1 cellular context compared by ENCODE assay signal in the genomic region with DNA sequence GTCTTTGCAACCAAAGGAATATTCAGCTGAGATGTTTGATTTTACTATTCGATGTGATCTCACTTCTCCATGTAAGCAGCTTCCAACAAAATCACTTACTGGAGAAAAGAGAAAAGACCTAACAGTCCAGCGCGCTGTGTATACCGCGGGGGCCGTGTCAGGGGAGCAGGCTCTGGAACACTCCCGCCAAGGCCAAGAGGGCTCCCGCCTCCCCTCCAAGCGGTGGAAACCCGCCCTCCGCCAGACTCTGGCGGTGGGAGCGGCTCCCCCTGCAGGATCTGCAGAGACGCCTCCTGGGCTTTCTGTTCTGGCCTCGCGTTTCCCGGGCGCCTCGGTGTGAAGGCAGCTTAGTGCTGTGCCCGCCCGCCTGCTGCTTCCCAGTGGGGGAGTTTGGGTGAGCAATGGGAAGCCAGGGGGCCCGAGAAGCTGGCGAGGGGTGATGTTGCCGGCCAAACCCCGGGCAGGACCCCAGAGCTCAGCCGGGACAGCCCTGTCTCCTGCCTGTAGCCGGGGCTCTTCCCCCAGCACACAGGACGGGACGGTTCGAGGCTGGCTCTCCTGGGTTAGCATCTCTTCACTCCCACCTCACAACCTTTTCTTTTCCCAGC.
TF ChIP-seq lines count a peak whose summit lies in the region.

No MANE protein-coding gene starts in this region.

TF ChIP-seq in HepG2, 621 proteins besides CTCF, POLR2A, EP300 and RAD21 (continued from another document and continues in another):
- TF ChIP-seq, protein P1, sequence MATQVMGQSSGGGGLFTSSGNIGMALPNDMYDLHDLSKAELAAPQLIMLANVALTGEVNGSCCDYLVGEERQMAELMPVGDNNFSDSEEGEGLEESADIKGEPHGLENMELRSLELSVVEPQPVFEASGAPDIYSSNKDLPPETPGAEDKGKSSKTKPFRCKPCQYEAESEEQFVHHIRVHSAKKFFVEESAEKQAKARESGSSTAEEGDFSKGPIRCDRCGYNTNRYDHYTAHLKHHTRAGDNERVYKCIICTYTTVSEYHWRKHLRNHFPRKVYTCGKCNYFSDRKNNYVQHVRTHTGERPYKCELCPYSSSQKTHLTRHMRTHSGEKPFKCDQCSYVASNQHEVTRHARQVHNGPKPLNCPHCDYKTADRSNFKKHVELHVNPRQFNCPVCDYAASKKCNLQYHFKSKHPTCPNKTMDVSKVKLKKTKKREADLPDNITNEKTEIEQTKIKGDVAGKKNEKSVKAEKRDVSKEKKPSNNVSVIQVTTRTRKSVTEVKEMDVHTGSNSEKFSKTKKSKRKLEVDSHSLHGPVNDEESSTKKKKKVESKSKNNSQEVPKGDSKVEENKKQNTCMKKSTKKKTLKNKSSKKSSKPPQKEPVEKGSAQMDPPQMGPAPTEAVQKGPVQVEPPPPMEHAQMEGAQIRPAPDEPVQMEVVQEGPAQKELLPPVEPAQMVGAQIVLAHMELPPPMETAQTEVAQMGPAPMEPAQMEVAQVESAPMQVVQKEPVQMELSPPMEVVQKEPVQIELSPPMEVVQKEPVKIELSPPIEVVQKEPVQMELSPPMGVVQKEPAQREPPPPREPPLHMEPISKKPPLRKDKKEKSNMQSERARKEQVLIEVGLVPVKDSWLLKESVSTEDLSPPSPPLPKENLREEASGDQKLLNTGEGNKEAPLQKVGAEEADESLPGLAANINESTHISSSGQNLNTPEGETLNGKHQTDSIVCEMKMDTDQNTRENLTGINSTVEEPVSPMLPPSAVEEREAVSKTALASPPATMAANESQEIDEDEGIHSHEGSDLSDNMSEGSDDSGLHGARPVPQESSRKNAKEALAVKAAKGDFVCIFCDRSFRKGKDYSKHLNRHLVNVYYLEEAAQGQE (IDR thresholded peaks at IDR 0.05; ENCODE audit: borderline replicate concordance in 1 of 2, low read depth in 1 of 2, low read length in 2 of 2): no peak
- TF ChIP-seq JUND (CRISPR knock-in tag; IDR thresholded peaks at IDR 0.05): no peak
- no peak for TF ChIP-seq ZNF337 (CRISPR knock-in tag; IDR thresholded peaks at IDR 0.05; ENCODE audit: borderline replicate concordance, low read depth)
- TF ChIP-seq SMAD3 (CRISPR knock-in tag; IDR thresholded peaks at IDR 0.05): no peak
- TF ChIP-seq ZNF557 (CRISPR knock-in tag; IDR thresholded peaks at IDR 0.05): no peak
- TF ChIP-seq, protein P2, sequence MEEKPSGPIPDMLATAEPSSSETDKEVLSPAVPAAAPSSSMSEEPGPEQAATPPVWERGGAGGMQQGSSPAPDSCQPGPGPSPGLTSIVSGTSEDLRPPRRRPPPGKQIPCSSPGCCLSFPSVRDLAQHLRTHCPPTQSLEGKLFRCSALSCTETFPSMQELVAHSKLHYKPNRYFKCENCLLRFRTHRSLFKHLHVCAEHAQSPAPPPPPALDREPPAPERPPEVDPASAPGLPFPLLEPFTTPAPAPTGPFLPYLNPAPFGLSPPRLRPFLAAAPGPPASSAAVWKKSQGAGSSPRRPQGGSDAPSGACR (CRISPR knock-in tag; IDR thresholded peaks at IDR 0.05): no peak
- TF ChIP-seq, protein P3, sequence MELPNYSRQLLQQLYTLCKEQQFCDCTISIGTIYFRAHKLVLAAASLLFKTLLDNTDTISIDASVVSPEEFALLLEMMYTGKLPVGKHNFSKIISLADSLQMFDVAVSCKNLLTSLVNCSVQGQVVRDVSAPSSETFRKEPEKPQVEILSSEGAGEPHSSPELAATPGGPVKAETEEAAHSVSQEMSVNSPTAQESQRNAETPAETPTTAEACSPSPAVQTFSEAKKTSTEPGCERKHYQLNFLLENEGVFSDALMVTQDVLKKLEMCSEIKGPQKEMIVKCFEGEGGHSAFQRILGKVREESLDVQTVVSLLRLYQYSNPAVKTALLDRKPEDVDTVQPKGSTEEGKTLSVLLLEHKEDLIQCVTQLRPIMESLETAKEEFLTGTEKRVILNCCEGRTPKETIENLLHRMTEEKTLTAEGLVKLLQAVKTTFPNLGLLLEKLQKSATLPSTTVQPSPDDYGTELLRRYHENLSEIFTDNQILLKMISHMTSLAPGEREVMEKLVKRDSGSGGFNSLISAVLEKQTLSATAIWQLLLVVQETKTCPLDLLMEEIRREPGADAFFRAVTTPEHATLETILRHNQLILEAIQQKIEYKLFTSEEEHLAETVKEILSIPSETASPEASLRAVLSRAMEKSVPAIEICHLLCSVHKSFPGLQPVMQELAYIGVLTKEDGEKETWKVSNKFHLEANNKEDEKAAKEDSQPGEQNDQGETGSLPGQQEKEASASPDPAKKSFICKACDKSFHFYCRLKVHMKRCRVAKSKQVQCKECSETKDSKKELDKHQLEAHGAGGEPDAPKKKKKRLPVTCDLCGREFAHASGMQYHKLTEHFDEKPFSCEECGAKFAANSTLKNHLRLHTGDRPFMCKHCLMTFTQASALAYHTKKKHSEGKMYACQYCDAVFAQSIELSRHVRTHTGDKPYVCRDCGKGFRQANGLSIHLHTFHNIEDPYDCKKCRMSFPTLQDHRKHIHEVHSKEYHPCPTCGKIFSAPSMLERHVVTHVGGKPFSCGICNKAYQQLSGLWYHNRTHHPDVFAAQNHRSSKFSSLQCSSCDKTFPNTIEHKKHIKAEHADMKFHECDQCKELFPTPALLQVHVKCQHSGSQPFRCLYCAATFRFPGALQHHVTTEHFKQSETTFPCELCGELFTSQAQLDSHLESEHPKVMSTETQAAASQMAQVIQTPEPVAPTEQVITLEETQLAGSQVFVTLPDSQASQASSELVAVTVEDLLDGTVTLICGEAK (IDR thresholded peaks at IDR 0.05): no peak
- TF ChIP-seq, protein P3 (CRISPR knock-in tag; IDR thresholded peaks at IDR 0.05): no peak
- TF ChIP-seq ZNF292 (CRISPR knock-in tag; IDR thresholded peaks at IDR 0.05; ENCODE audit: borderline replicate concordance, low read depth): peak; percentile 63; the same call in 1 of the 2 replicates
- no peak for TF ChIP-seq KMT2A (CRISPR knock-in tag; IDR thresholded peaks at IDR 0.05)
- no peak for TF ChIP-seq ZFY (CRISPR knock-in tag; IDR thresholded peaks at IDR 0.05)
- no peak for TF ChIP-seq CC2D1A (CRISPR knock-in tag; IDR thresholded peaks at IDR 0.05)
- TF ChIP-seq ZNF790 (CRISPR knock-in tag; IDR thresholded peaks at IDR 0.05; ENCODE audit: borderline replicate concordance): no peak
- 0 out of 2 replicates have a peak, but pooled peaks have one; percentile 41 for TF ChIP-seq SP5 (CRISPR knock-in tag; IDR thresholded peaks at IDR 0.05; ENCODE audit: borderline replicate concordance, low read depth)
- TF ChIP-seq, protein P4, sequence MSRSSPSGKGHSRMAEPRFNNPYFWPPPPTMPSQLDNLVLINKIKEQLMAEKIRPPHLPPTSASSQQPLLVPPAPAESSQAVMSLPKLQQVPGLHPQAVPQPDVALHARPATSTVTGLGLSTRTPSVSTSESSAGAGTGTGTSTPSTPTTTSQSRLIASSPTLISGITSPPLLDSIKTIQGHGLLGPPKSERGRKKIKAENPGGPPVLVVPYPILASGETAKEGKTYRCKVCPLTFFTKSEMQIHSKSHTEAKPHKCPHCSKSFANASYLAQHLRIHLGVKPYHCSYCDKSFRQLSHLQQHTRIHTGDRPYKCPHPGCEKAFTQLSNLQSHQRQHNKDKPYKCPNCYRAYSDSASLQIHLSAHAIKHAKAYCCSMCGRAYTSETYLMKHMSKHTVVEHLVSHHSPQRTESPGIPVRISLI (CRISPR knock-in tag; IDR thresholded peaks at IDR 0.05; ENCODE audit: borderline replicate concordance): no peak
- TF ChIP-seq NRL (CRISPR knock-in tag; IDR thresholded peaks at IDR 0.05; ENCODE audit: borderline replicate concordance): no peak; the same call in 1 of the 2 replicates
- TF ChIP-seq KDM2A (CRISPR knock-in tag; IDR thresholded peaks at IDR 0.05; ENCODE audit: borderline replicate concordance, low read depth): peak; percentile 87
- no peak for TF ChIP-seq ZNF615 (CRISPR knock-in tag; IDR thresholded peaks at IDR 0.05; ENCODE audit: borderline replicate concordance)
- TF ChIP-seq, protein P5, sequence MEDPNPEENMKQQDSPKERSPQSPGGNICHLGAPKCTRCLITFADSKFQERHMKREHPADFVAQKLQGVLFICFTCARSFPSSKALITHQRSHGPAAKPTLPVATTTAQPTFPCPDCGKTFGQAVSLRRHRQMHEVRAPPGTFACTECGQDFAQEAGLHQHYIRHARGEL (CRISPR knock-in tag; IDR thresholded peaks at IDR 0.05): no peak
- TF ChIP-seq, protein P6, sequence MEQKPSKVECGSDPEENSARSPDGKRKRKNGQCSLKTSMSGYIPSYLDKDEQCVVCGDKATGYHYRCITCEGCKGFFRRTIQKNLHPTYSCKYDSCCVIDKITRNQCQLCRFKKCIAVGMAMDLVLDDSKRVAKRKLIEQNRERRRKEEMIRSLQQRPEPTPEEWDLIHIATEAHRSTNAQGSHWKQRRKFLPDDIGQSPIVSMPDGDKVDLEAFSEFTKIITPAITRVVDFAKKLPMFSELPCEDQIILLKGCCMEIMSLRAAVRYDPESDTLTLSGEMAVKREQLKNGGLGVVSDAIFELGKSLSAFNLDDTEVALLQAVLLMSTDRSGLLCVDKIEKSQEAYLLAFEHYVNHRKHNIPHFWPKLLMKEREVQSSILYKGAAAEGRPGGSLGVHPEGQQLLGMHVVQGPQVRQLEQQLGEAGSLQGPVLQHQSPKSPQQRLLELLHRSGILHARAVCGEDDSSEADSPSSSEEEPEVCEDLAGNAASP (CRISPR knock-in tag; IDR thresholded peaks at IDR 0.05; ENCODE audit: borderline replicate concordance): 0 out of 2 replicates have a peak, but pooled peaks have one; percentile 16
- no peak for TF ChIP-seq ZNF121 (CRISPR knock-in tag; IDR thresholded peaks at IDR 0.05)
- TF ChIP-seq PPARG (CRISPR knock-in tag; conservative IDR thresholded peaks at IDR 0.05): no peak
- TF ChIP-seq SP1 (IDR thresholded peaks at IDR 0.05): no peak
- no peak for TF ChIP-seq SP1 (CRISPR knock-in tag; IDR thresholded peaks at IDR 0.05)
- TF ChIP-seq ZNF546 (CRISPR knock-in tag; conservative IDR thresholded peaks at IDR 0.05): no peak
- TF ChIP-seq CBFB (CRISPR knock-in tag; IDR thresholded peaks at IDR 0.05): no peak
- TF ChIP-seq ZNF12 (CRISPR knock-in tag; IDR thresholded peaks at IDR 0.05): no peak
- no peak for TF ChIP-seq SMAD1 (CRISPR knock-in tag; IDR thresholded peaks at IDR 0.05; ENCODE audit: borderline replicate concordance, low read depth)
- no peak for TF ChIP-seq SP2 (CRISPR knock-in tag; IDR thresholded peaks at IDR 0.05)
- TF ChIP-seq, protein P7, sequence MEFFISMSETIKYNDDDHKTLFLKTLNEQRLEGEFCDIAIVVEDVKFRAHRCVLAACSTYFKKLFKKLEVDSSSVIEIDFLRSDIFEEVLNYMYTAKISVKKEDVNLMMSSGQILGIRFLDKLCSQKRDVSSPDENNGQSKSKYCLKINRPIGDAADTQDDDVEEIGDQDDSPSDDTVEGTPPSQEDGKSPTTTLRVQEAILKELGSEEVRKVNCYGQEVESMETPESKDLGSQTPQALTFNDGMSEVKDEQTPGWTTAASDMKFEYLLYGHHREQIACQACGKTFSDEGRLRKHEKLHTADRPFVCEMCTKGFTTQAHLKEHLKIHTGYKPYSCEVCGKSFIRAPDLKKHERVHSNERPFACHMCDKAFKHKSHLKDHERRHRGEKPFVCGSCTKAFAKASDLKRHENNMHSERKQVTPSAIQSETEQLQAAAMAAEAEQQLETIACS (CRISPR knock-in tag; IDR thresholded peaks at IDR 0.05): no peak
- no peak for TF ChIP-seq ZKSCAN1 (IDR thresholded peaks at IDR 0.05; ENCODE audit: low read length)
- TF ChIP-seq BRD4 (CRISPR knock-in tag; IDR thresholded peaks at IDR 0.05): no peak
- TF ChIP-seq, protein P8, sequence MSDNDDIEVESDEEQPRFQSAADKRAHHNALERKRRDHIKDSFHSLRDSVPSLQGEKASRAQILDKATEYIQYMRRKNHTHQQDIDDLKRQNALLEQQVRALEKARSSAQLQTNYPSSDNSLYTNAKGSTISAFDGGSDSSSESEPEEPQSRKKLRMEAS (IDR thresholded peaks at IDR 0.05): peak; percentile 45; the same call in 1 of the 2 replicates
- TF ChIP-seq ZNF788 (CRISPR knock-in tag; IDR thresholded peaks at IDR 0.05; ENCODE audit: borderline replicate concordance): no peak
- peak; percentile 96 for TF ChIP-seq XRCC5 (optimal IDR thresholded peaks at IDR 0.05; ENCODE audit: low read length)
- no peak for TF ChIP-seq HNRNPUL1 (IDR thresholded peaks at IDR 0.05; ENCODE audit: low read depth, low read length)
- peak; percentile 67 for TF ChIP-seq IRF2 (CRISPR knock-in tag; IDR thresholded peaks at IDR 0.05)
- TF ChIP-seq ZMYM3 (CRISPR knock-in tag; IDR thresholded peaks at IDR 0.05): peak; percentile 37; the same call in 1 of the 2 replicates
- TF ChIP-seq, protein P9, sequence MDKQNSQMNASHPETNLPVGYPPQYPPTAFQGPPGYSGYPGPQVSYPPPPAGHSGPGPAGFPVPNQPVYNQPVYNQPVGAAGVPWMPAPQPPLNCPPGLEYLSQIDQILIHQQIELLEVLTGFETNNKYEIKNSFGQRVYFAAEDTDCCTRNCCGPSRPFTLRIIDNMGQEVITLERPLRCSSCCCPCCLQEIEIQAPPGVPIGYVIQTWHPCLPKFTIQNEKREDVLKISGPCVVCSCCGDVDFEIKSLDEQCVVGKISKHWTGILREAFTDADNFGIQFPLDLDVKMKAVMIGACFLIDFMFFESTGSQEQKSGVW (CRISPR knock-in tag; IDR thresholded peaks at IDR 0.05; ENCODE audit: borderline replicate concordance): no peak
- TF ChIP-seq HHEX (CRISPR knock-in tag; IDR thresholded peaks at IDR 0.05): no peak
- no peak for TF ChIP-seq TCF7 (IDR thresholded peaks at IDR 0.05; ENCODE audit: low read depth)
- no peak for TF ChIP-seq ZSCAN29 (CRISPR knock-in tag; conservative IDR thresholded peaks at IDR 0.05)
